Comparison of ENCODE assay signal across 17 cellular contexts in genomic region chr15:44698651-44699050, GRCh38.
"Had no signal": no experiment of that assay in that cellular context is flagged by ENCODE, and none has a peak within 500 bp of the region (broad histone marks: within the 10 kb centered on the region; RNA-seq: fewer than 3 reads in every experiment).

No MANE protein-coding gene starts in this region.

- FAIRE-seq: keratinocyte, urothelium cell line had no signal

- DNase-seq: effector memory CD8-positive, alpha-beta T cell; esophagus squamous epithelium; foreskin fibroblast; immature natural killer cell; left ventricle myocardium inferior; lower lobe of right lung; mesendoderm; naive B cell; psoas muscle; retina; right lobe of liver; stimulated activated CD4-positive, alpha-beta T cell treated with anti-CD3 and anti-CD28 coated beads, Interleukin-4, amount 100 ng/mL, for 1 hour; stimulated activated CD8-positive, alpha-beta memory T cell treated with anti-CD3 and anti-CD28 coated beads, Interleukin-4, amount 100 ng/mL, for 48 hours; stimulated activated naive CD8-positive, alpha-beta T cell treated with anti-CD3 and anti-CD28 coated beads, Interleukin-15, Interleukin-2, amounts not matched to agents 100 U/mL and 50 U/mL, for 24 hours; thyroid gland had no signal
